In genomic region chr13:109287553-109287952, GRCh38 we compare ENCODE assay signal across 9 cellular contexts.
"Had no signal": no experiment of that assay in that cellular context is flagged by ENCODE, and none has a peak within 500 bp of the region (broad histone marks: within the 10 kb centered on the region; RNA-seq: fewer than 3 reads in every experiment).

No MANE protein-coding gene starts in this region.

- FAIRE-seq: H1, HepG2 had no signal

- H3K9me3 Mint-ChIP-seq: GM23338, H9 had no signal

- H3K36me3 Mint-ChIP-seq: IgD-negative memory B cell had no signal

- H3K4me2 ChIP-seq: GM23338, KMS-11 had no signal

- H3K27ac ChIP-seq: HL-60, KMS-11 had no signal

- H3K4me1 Mint-ChIP-seq: GM23338, H9, IgD-negative memory B cell had no signal

- H3K9ac ChIP-seq: KMS-11 had no signal

- H3K4me3 Mint-ChIP-seq: GM23338, H9, IgD-negative memory B cell had no signal

- H3K4me3 ChIP-seq: GM23338 had no signal

- ATAC-seq: GM23338, HepG2 had no signal

- H3K27me3 Mint-ChIP-seq: IgD-negative memory B cell had no signal

- H3K27ac Mint-ChIP-seq: GM23338, H9, IgD-negative memory B cell had no signal

- DNase-seq: H9, HCEC 1CT, KBM-7 had no signal
